8 cellular contexts compared by ENCODE assay signal in genomic region chr20:24948939-24949679, GRCh38. TPM values are rescaled to one million over a fixed set of nuclear protein-coding genes. Genes with fewer than 3 reads are reported as not detected.
DNase-seq lines count a peak whose midpoint lies in the region; ATAC-seq and TF ChIP-seq lines count a peak whose summit lies in the region.

Gene CST7 (plus strand): TSS chr20:24949269. CDS start chr20:24949506, 237 bp downstream.

- no peak for ATAC-seq in left lobe of liver
- ATAC-seq in HG03045 (IDR thresholded peaks at IDR 0.05; ENCODE audit: unreplicated experiment), result no peak

- H3K4me3 ChIP-seq in GM12865 (ENCODE audit: low read depth, low read length), result no peak within 1 kb of the TSS

- no peak for TF ChIP-seq CTCF in GM12865 (IDR thresholded peaks at IDR 0.05; ENCODE audit: insufficient read depth, low read depth, low read length, missing control alignments)

- DNase-seq in GM12865 (ENCODE audit: low read depth) (peak; percentile 60), M059J (ENCODE audit: low read depth) (peak; percentile 90), left lobe of liver (ENCODE audit: low spot score) (peak; percentile 50), retina (no peak), DMS79 (lab: John Stamatoyannopoulos, UW) (no peak)
- DNase-seq in activated CD8-positive, alpha-beta memory T cell treated with anti-CD3 and anti-CD28 coated beads, Interleukin-2, amount 50 U/mL, for 1 hour (ENCODE audit: extremely low read depth), result peak; percentile 78
- peak; percentile 80 to 89 for DNase-seq in stimulated activated CD8-positive, alpha-beta memory T cell treated with anti-CD3 and anti-CD28 coated beads, Interleukin-4, amount 100 ng/mL, for 4 hours (ENCODE audit: low read depth in 2 of 2, low spot score in 1 of 2)

RNA-seq across cellular contexts. Expression of gene CST7, which starts in this region (rescaled TPM):
- total RNA-seq in M059J (2014; rRNA removed; shearing (Covaris generic)), result 4.2 and 6.8 TPM in 2 replicates
- 0.38 TPM for total RNA-seq in left lobe of liver

Comparison
In these comparisons a context has a peak if more than half of its experiments do, and no peak if none do; other contexts are left out.
1. Peak in DNase-seq in left lobe of liver; RNA of the gene not detected or under 1 TPM.
2. DNase-seq: peak in GM12865 (single experiment), M059J (single experiment), activated CD8-positive, alpha-beta memory T cell treated with anti-CD3 and anti-CD28 coated beads, Interleukin-2, amount 50 U/mL, for 1 hour (single experiment) and stimulated activated CD8-positive, alpha-beta memory T cell treated with anti-CD3 and anti-CD28 coated beads, Interleukin-4, amount 100 ng/mL, for 4 hours (2 of 2); none in retina (single experiment) and DMS79 (single experiment).